In genomic region chr7:40673285-40673684, GRCh38 we compare ENCODE assay signal across 17 cellular contexts.
DNase-seq lines count a peak whose midpoint lies in the region; ATAC-seq, FAIRE-seq and TF ChIP-seq lines count a peak whose summit lies in the region.
"Had no signal": no experiment of that assay in that cellular context is flagged by ENCODE, and none has a peak within 500 bp of the region (broad histone marks: within the 10 kb centered on the region; RNA-seq: fewer than 3 reads in every experiment).

No MANE protein-coding gene starts in this region.

- H3K4me2 ChIP-seq in endothelial cell of umbilical vein (ENCODE audit: insufficient read depth, low read length): no peak overlapping the region
- H3K4me2 ChIP-seq: neural progenitor cell had no signal

- no peaks in the 10 kb centered on the region for H3K79me2 ChIP-seq in endothelial cell of umbilical vein (ENCODE audit: control insufficient read depth, insufficient read depth, low read length)

- H3K4me1 Mint-ChIP-seq in activated CD8-positive, alpha-beta T cell treated with anti-CD3 and anti-CD28 coated beads for 36 hours (ENCODE audit: low read depth): peaks cover 13% of the 10 kb centered on the region
- peaks cover 9% of the 10 kb centered on the region for H3K4me1 Mint-ChIP-seq in activated CD8-positive, alpha-beta T cell treated with anti-CD3 and anti-CD28 coated beads, Interleukin-2, amount 10 ng/mL, durations not matched to agents 7 days and 5 days (ENCODE audit: low read depth)
- H3K4me1 Mint-ChIP-seq in stimulated activated naive CD8-positive, alpha-beta T cell treated with anti-CD3 and anti-CD28 coated beads, Interleukin-15, amount 100 ng/mL, for 72 hours: peaks cover 19% of the 10 kb centered on the region

- H3K36me3 ChIP-seq in endothelial cell of umbilical vein (ENCODE audit: control insufficient read depth in 2 of 2, extremely low read depth in 1 of 2, insufficient read depth in 2 of 2, low read length in 2 of 2) (no peaks in the 10 kb centered on the region), BE2C (no peaks in the 10 kb centered on the region)
- H3K36me3 ChIP-seq: neural progenitor cell, tibial artery had no signal

- intact Hi-C loops in activated CD8-positive, alpha-beta T cell treated with anti-CD3 and anti-CD28 coated beads for 36 hours (cut with micrococcal nuclease): no loop called here
- intact Hi-C loops in endothelial cell of umbilical vein (cut with micrococcal nuclease): no loop called here

- no peak overlapping the region for H3K4me3 ChIP-seq in endothelial cell of umbilical vein (replicated peaks in 1 of 3; ENCODE audit: insufficient read depth in 1 of 3, low read depth in 1 of 3, low read length in 3 of 3)
- no peak overlapping the region for H3K4me3 ChIP-seq in BE2C (ENCODE audit: low read depth, low read length)
- H3K4me3 ChIP-seq: K562, neural progenitor cell, tibial artery had no signal

- H4K20me1 ChIP-seq in endothelial cell of umbilical vein (replicated peaks; ENCODE audit: control insufficient read depth, extremely low read depth, insufficient read depth, low read length): no peaks in the 10 kb centered on the region

- peak; percentile 22 for DNase-seq in activated CD8-positive, alpha-beta T cell treated with anti-CD3 and anti-CD28 coated beads for 36 hours
- DNase-seq in activated CD8-positive, alpha-beta T cell treated with anti-CD3 and anti-CD28 coated beads, Interleukin-2, amount 10 ng/mL, durations not matched to agents 7 days and 5 days: no peak
- peak; percentile 92 for DNase-seq in RPMI7951 (ENCODE audit: low read depth)
- DNase-seq in endothelial cell of umbilical vein (ENCODE audit: low read depth, low spot score): peak; percentile 29
- DNase-seq in stimulated activated naive CD8-positive, alpha-beta T cell treated with anti-CD3 and anti-CD28 coated beads, Interleukin-15, amount 100 ng/mL, for 72 hours: peak; percentile 6 to 28
- no peak for DNase-seq in BE2C
- DNase-seq in omental fat pad (ENCODE audit: low spot score): no peak
- no peak for DNase-seq in hypothalamus (lab: John Stamatoyannopoulos, UW)
- DNase-seq: effector memory CD4-positive, alpha-beta T cell; NCI-H774; stimulated activated CD4-positive, alpha-beta T cell treated with anti-CD3 and anti-CD28 coated beads, Interleukin-4, amount 100 ng/mL, for 24 hours; tibial artery had no signal

- no peaks in the 10 kb centered on the region for H3K9me3 ChIP-seq in endothelial cell of umbilical vein (replicated peaks; ENCODE audit: control insufficient read depth, insufficient read depth, low read length)
- H3K9me3 ChIP-seq in BE2C: no peaks in the 10 kb centered on the region
- H3K9me3 ChIP-seq: tibial artery had no signal

- no peak overlapping the region for H3K9ac ChIP-seq in endothelial cell of umbilical vein (replicated peaks; ENCODE audit: extremely low read depth, insufficient read depth, low read length)
- H3K9ac ChIP-seq: neural progenitor cell had no signal

- FAIRE-seq in endothelial cell of umbilical vein (lab: Jason Lieb, UNC): no peak
- FAIRE-seq: A204.1, islet of Langerhans, K562, TTC549 had no signal

- POLR2A ChIA-PET in activated CD8-positive, alpha-beta T cell treated with anti-CD3 and anti-CD28 coated beads for 36 hours (lab: Charles Lee): no interaction called here
- POLR2A ChIA-PET in activated CD8-positive, alpha-beta T cell treated with anti-CD3 and anti-CD28 coated beads, Interleukin-2, amount 10 ng/mL, durations not matched to agents 7 days and 5 days (lab: Charles Lee): no interaction called here
- POLR2A ChIA-PET in endothelial cell of umbilical vein (lab: Charles Lee): no interaction called here

- H3K4me3 Mint-ChIP-seq in activated CD8-positive, alpha-beta T cell treated with anti-CD3 and anti-CD28 coated beads for 36 hours: no peak overlapping the region
- no peak overlapping the region for H3K4me3 Mint-ChIP-seq in activated CD8-positive, alpha-beta T cell treated with anti-CD3 and anti-CD28 coated beads, Interleukin-2, amount 10 ng/mL, durations not matched to agents 7 days and 5 days
- H3K4me3 Mint-ChIP-seq in stimulated activated naive CD8-positive, alpha-beta T cell treated with anti-CD3 and anti-CD28 coated beads, Interleukin-15, amount 100 ng/mL, for 72 hours: peak overlapping the region; percentile 54 to 77
- H3K4me3 Mint-ChIP-seq: neural progenitor cell had no signal

- H3K4me1 ChIP-seq in endothelial cell of umbilical vein (ENCODE audit: control insufficient read depth, extremely low read depth, insufficient read depth, low read length) (peaks cover 5% of the 10 kb centered on the region), BE2C (no peaks in the 10 kb centered on the region)

- no peaks in the 10 kb centered on the region for H3K36me3 Mint-ChIP-seq in activated CD8-positive, alpha-beta T cell treated with anti-CD3 and anti-CD28 coated beads for 36 hours (ENCODE audit: low read depth)
- H3K36me3 Mint-ChIP-seq in activated CD8-positive, alpha-beta T cell treated with anti-CD3 and anti-CD28 coated beads, Interleukin-2, amount 10 ng/mL, durations not matched to agents 7 days and 5 days (ENCODE audit: low read depth): no peaks in the 10 kb centered on the region
- H3K36me3 Mint-ChIP-seq: neural progenitor cell had no signal

- H3K9me3 Mint-ChIP-seq in activated CD8-positive, alpha-beta T cell treated with anti-CD3 and anti-CD28 coated beads for 36 hours: no peaks in the 10 kb centered on the region
- H3K9me3 Mint-ChIP-seq in activated CD8-positive, alpha-beta T cell treated with anti-CD3 and anti-CD28 coated beads, Interleukin-2, amount 10 ng/mL, durations not matched to agents 7 days and 5 days (ENCODE audit: insufficient read depth): peaks cover 4% of the 10 kb centered on the region
- no peaks in the 10 kb centered on the region for H3K9me3 Mint-ChIP-seq in stimulated activated naive CD8-positive, alpha-beta T cell treated with anti-CD3 and anti-CD28 coated beads, Interleukin-15, amount 100 ng/mL, for 72 hours
- H3K9me3 Mint-ChIP-seq: neural progenitor cell had no signal

- no peak for TF ChIP-seq CTCF in activated CD8-positive, alpha-beta T cell treated with anti-CD3 and anti-CD28 coated beads for 36 hours (IDR thresholded peaks at IDR 0.05)
- TF ChIP-seq CTCF in endothelial cell of umbilical vein (IDR thresholded peaks at IDR 0.05; ENCODE audit: extremely low read depth in 1 of 2, insufficient read depth in 1 of 2, low read depth in 1 of 2, low read length in 2 of 2): no peak
- TF ChIP-seq CTCF in BE2C (IDR thresholded peaks at IDR 0.05; ENCODE audit: low read depth, low read length): no peak
- no peak for TF ChIP-seq CTCF in omental fat pad (IDR thresholded peaks at IDR 0.05)

- CTCF ChIA-PET in activated CD8-positive, alpha-beta T cell treated with anti-CD3 and anti-CD28 coated beads for 36 hours (lab: Charles Lee): no interaction called here
- CTCF ChIA-PET in activated CD8-positive, alpha-beta T cell treated with anti-CD3 and anti-CD28 coated beads, Interleukin-2, amount 10 ng/mL, durations not matched to agents 7 days and 5 days (lab: Charles Lee): no interaction called here
- CTCF ChIA-PET in endothelial cell of umbilical vein (lab: Charles Lee): no interaction called here

- peak overlapping the region; percentile 82 for H3K27ac Mint-ChIP-seq in activated CD8-positive, alpha-beta T cell treated with anti-CD3 and anti-CD28 coated beads for 36 hours
- H3K27ac Mint-ChIP-seq in activated CD8-positive, alpha-beta T cell treated with anti-CD3 and anti-CD28 coated beads, Interleukin-2, amount 10 ng/mL, durations not matched to agents 7 days and 5 days: no peak overlapping the region
- H3K27ac Mint-ChIP-seq in stimulated activated naive CD8-positive, alpha-beta T cell treated with anti-CD3 and anti-CD28 coated beads, Interleukin-15, amount 100 ng/mL, for 72 hours: peak overlapping the region; percentile 95 to 98
- H3K27ac Mint-ChIP-seq: neural progenitor cell had no signal

- H3K27ac ChIP-seq in endothelial cell of umbilical vein (ENCODE audit: insufficient read depth, low read depth, low read length): no peak overlapping the region
- H3K27ac ChIP-seq: neural progenitor cell, tibial artery had no signal

- ATAC-seq in activated CD8-positive, alpha-beta T cell treated with anti-CD3 and anti-CD28 coated beads for 36 hours: peak; percentile 95
- ATAC-seq in activated CD8-positive, alpha-beta T cell treated with anti-CD3 and anti-CD28 coated beads, Interleukin-2, amount 10 ng/mL, durations not matched to agents 7 days and 5 days: no peak
- ATAC-seq in stimulated activated naive CD8-positive, alpha-beta T cell treated with anti-CD3 and anti-CD28 coated beads, Interleukin-15, amount 100 ng/mL, for 72 hours: peak; percentile 96
- ATAC-seq in omental fat pad (ENCODE audit: low FRiP score): no peak
- ATAC-seq: K562 had no signal

- no peaks in the 10 kb centered on the region for H3K9me1 ChIP-seq in endothelial cell of umbilical vein (replicated peaks; ENCODE audit: control insufficient read depth, extremely low read depth, insufficient read depth, low read length)

- no peak for TF ChIP-seq POLR2A in endothelial cell of umbilical vein (IDR thresholded peaks at IDR 0.05; ENCODE audit: low read depth, low read length)

- H3K27me3 Mint-ChIP-seq in activated CD8-positive, alpha-beta T cell treated with anti-CD3 and anti-CD28 coated beads for 36 hours: no peaks in the 10 kb centered on the region
- peaks cover 2% of the 10 kb centered on the region for H3K27me3 Mint-ChIP-seq in activated CD8-positive, alpha-beta T cell treated with anti-CD3 and anti-CD28 coated beads, Interleukin-2, amount 10 ng/mL, durations not matched to agents 7 days and 5 days (ENCODE audit: low read depth)
- H3K27me3 Mint-ChIP-seq in stimulated activated naive CD8-positive, alpha-beta T cell treated with anti-CD3 and anti-CD28 coated beads, Interleukin-15, amount 100 ng/mL, for 72 hours: peaks cover 22% of the 10 kb centered on the region

- dilution Hi-C loops in endothelial cell of umbilical vein (cut with MboI; ENCODE audit: extremely low pct_ligation_motif_present, low sequenced_read_pairs): no loop called here

- H2AFZ ChIP-seq in endothelial cell of umbilical vein (ENCODE audit: low read depth, low read length): no peak overlapping the region
- H2AFZ ChIP-seq: neural progenitor cell had no signal

- H3K27me3 ChIP-seq in endothelial cell of umbilical vein (ENCODE audit: control insufficient read depth in 2 of 2, insufficient read depth in 2 of 2, low read length in 2 of 2): no peaks in the 10 kb centered on the region
- no peaks in the 10 kb centered on the region for H3K27me3 ChIP-seq in BE2C
- H3K27me3 ChIP-seq: neural progenitor cell, tibial artery had no signal

- BruUV-seq in endothelial cell of umbilical vein (replicated peaks; lab: Mats Ljungman, UMichigan): no TSS peak

TF ChIP-seq in endothelial cell of umbilical vein, 7 proteins besides CTCF, POLR2A, EP300 and RAD21:
- peak; percentile 29 for TF ChIP-seq FOS (IDR thresholded peaks at IDR 0.05; ENCODE audit: borderline replicate concordance, insufficient read depth, low read length)
- TF ChIP-seq JUN (IDR thresholded peaks at IDR 0.05; ENCODE audit: borderline replicate concordance, insufficient read depth, insufficient read length, low read depth): no peak

Comparison
In these comparisons a context has a peak if more than half of its experiments do, and no peak if none do; other contexts are left out.
1. ATAC-seq: peak in activated CD8-positive, alpha-beta T cell treated with anti-CD3 and anti-CD28 coated beads for 36 hours (single experiment) and stimulated activated naive CD8-positive, alpha-beta T cell treated with anti-CD3 and anti-CD28 coated beads, Interleukin-15, amount 100 ng/mL, for 72 hours (single experiment); none in activated CD8-positive, alpha-beta T cell treated with anti-CD3 and anti-CD28 coated beads, Interleukin-2, amount 10 ng/mL, durations not matched to agents 7 days and 5 days (single experiment) and omental fat pad (single experiment).
2. DNase-seq: peak in activated CD8-positive, alpha-beta T cell treated with anti-CD3 and anti-CD28 coated beads for 36 hours (single experiment), RPMI7951 (single experiment), endothelial cell of umbilical vein (single experiment) and stimulated activated naive CD8-positive, alpha-beta T cell treated with anti-CD3 and anti-CD28 coated beads, Interleukin-15, amount 100 ng/mL, for 72 hours (2 of 2); none in activated CD8-positive, alpha-beta T cell treated with anti-CD3 and anti-CD28 coated beads, Interleukin-2, amount 10 ng/mL, durations not matched to agents 7 days and 5 days (single experiment), BE2C (single experiment), omental fat pad (single experiment) and hypothalamus (0 of 51).
3. H3K4me3 Mint-ChIP-seq: peak in stimulated activated naive CD8-positive, alpha-beta T cell treated with anti-CD3 and anti-CD28 coated beads, Interleukin-15, amount 100 ng/mL, for 72 hours (2 of 2); none in activated CD8-positive, alpha-beta T cell treated with anti-CD3 and anti-CD28 coated beads for 36 hours (single experiment) and activated CD8-positive, alpha-beta T cell treated with anti-CD3 and anti-CD28 coated beads, Interleukin-2, amount 10 ng/mL, durations not matched to agents 7 days and 5 days (single experiment).